In the genomic region with DNA sequence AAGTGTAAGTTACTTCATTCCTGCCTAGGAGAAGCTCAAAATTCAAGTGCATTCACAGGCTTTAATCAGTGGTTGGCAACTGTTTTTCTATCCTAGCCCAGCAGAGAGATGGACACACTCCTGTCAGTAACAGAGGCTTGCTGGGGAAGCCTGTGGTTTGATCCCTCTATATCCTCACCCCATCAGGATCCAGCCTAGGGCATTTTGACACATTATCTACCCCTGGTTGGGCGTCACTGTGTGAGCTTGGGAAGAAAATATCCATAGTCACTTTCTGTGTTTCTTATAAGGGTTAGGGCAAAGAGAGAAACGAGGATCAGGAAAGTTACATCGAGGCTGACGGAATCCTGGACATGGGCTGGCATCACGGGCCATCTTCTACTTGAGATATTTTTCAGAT, we compare ENCODE assay signal across 23 cellular contexts. TPM values are rescaled to one million over a fixed set of nuclear protein-coding genes. Genes with fewer than 3 reads are reported as not detected.
DNase-seq lines count a peak whose midpoint lies in the region; ATAC-seq, FAIRE-seq and TF ChIP-seq lines count a peak whose summit lies in the region.
"Had no signal": no experiment of that assay in that cellular context is flagged by ENCODE, and none has a peak within 500 bp of the region (broad histone marks: within the 10 kb centered on the region; RNA-seq: fewer than 3 reads in every experiment).

No MANE protein-coding gene starts in this region.

- no peaks in the 10 kb centered on the region for H3K9me3 Mint-ChIP-seq in activated CD4-positive, alpha-beta memory T cell treated with anti-CD3 and anti-CD28 coated beads, Interleukin-2, amount 10 ng/mL, durations not matched to agents 7 days and 5 days
- H3K9me3 Mint-ChIP-seq in activated CD4-positive, alpha-beta memory T cell treated with anti-CD3 and anti-CD28 coated beads for 36 hours, result no peaks in the 10 kb centered on the region
- no peaks in the 10 kb centered on the region for H3K9me3 Mint-ChIP-seq in activated naive CD8-positive, alpha-beta T cell treated with anti-CD3 and anti-CD28 coated beads for 36 hours

- peak; percentile 2 for DNase-seq in activated CD4-positive, alpha-beta memory T cell treated with anti-CD3 and anti-CD28 coated beads, Interleukin-2, amount 10 ng/mL, durations not matched to agents 7 days and 5 days
- no peak for DNase-seq in activated CD4-positive, alpha-beta memory T cell treated with anti-CD3 and anti-CD28 coated beads for 36 hours
- peak; percentile 49 for DNase-seq in RPMI7951 (ENCODE audit: low read depth)
- peak; percentile 4 for DNase-seq in lung (ENCODE audit: low spot score)
- no peak for DNase-seq in frontal cortex (ENCODE audit: low spot score in 2 of 2)
- DNase-seq in mesenteric fat pad (ENCODE audit: low spot score), result no peak
- no peak for DNase-seq in NCI-H1417 treated with DMSO at 0.1 percent for 48 hours (lab: John Stamatoyannopoulos, UW)
- DNase-seq in activated naive CD8-positive, alpha-beta T cell treated with anti-CD3 and anti-CD28 coated beads for 36 hours, result no peak
- DNase-seq: 8988T; CD4-positive, alpha-beta memory T cell; DMS79 treated with DMSO at 0.1 percent for 48 hours; EL had no signal

- no peak for TF ChIP-seq CTCF in lung (IDR thresholded peaks at IDR 0.05; ENCODE audit: control extremely low read depth, extremely low read depth)

- POLR2A ChIA-PET in activated CD4-positive, alpha-beta memory T cell treated with anti-CD3 and anti-CD28 coated beads, Interleukin-2, amount 10 ng/mL, durations not matched to agents 7 days and 5 days (lab: Charles Lee), result interaction anchor here (0.7 kb wide), 1 partner anchor 67 kb away, joined by 3 read pairs; no protein-coding TSS in a partner anchor
- POLR2A ChIA-PET in activated CD4-positive, alpha-beta memory T cell treated with anti-CD3 and anti-CD28 coated beads for 36 hours (lab: Charles Lee), result no interaction called here

- no peak for FAIRE-seq in frontal cortex (lab: Jason Lieb, UNC)
- FAIRE-seq: G401.6, GM12891, GM19239 had no signal

- intact Hi-C loops in activated CD4-positive, alpha-beta memory T cell treated with anti-CD3 and anti-CD28 coated beads for 36 hours (cut with micrococcal nuclease), result no loop called here

- H3K4me3 ChIP-seq in lung, result no peak overlapping the region
- H3K4me3 ChIP-seq: BLaER1, HAP-1 had no signal

- no peaks in the 10 kb centered on the region for H3K27me3 Mint-ChIP-seq in activated CD4-positive, alpha-beta memory T cell treated with anti-CD3 and anti-CD28 coated beads, Interleukin-2, amount 10 ng/mL, durations not matched to agents 7 days and 5 days
- H3K27me3 Mint-ChIP-seq in activated CD4-positive, alpha-beta memory T cell treated with anti-CD3 and anti-CD28 coated beads for 36 hours, result no peaks in the 10 kb centered on the region
- peaks cover 9% of the 10 kb centered on the region for H3K27me3 Mint-ChIP-seq in activated naive CD8-positive, alpha-beta T cell treated with anti-CD3 and anti-CD28 coated beads for 36 hours

- H3K27me3 ChIP-seq in lung (ENCODE audit: control insufficient read depth, insufficient read depth), result no peaks in the 10 kb centered on the region
- H3K27me3 ChIP-seq: BLaER1 had no signal

- H3K9me3 ChIP-seq in lung (ENCODE audit: control insufficient read depth in 2 of 2, insufficient read depth in 1 of 2, low read length in 1 of 2), result no peaks in the 10 kb centered on the region
- H3K9me3 ChIP-seq: BLaER1, HAP-1 had no signal

- H3K36me3 ChIP-seq in lung (ENCODE audit: control insufficient read depth in 2 of 2, insufficient read depth in 2 of 2, low read length in 2 of 2), result no peaks in the 10 kb centered on the region
- H3K36me3 ChIP-seq: BLaER1, HAP-1 had no signal

- 87 to 88% methylated on average over 5 of the region's 5 CpGs for WGBS in lung, 2 donors

- CTCF ChIA-PET in activated CD4-positive, alpha-beta memory T cell treated with anti-CD3 and anti-CD28 coated beads, Interleukin-2, amount 10 ng/mL, durations not matched to agents 7 days and 5 days (lab: Charles Lee), result interaction anchor here (0.6 to 9.0 kb wide), 5 partner anchors 19 to 212 kb away, joined by 3 to 175 read pairs (median 3); no protein-coding TSS in a partner anchor
- CTCF ChIA-PET in activated CD4-positive, alpha-beta memory T cell treated with anti-CD3 and anti-CD28 coated beads for 36 hours (lab: Charles Lee), result interaction anchor here (0.8 to 8.3 kb wide), 5 partner anchors 19 to 211 kb away, joined by 3 to 212 read pairs (median 4); no protein-coding TSS in a partner anchor

- no peak overlapping the region for H3K27ac ChIP-seq in lung (ENCODE audit: low read depth in 1 of 2, low read length in 1 of 2)
- H3K27ac ChIP-seq: BLaER1, HL-60 had no signal

- H3K27ac Mint-ChIP-seq in activated CD4-positive, alpha-beta memory T cell treated with anti-CD3 and anti-CD28 coated beads, Interleukin-2, amount 10 ng/mL, durations not matched to agents 7 days and 5 days, result no peak overlapping the region
- H3K27ac Mint-ChIP-seq in activated CD4-positive, alpha-beta memory T cell treated with anti-CD3 and anti-CD28 coated beads for 36 hours, result no peak overlapping the region
- H3K27ac Mint-ChIP-seq in activated naive CD8-positive, alpha-beta T cell treated with anti-CD3 and anti-CD28 coated beads for 36 hours, result no peak overlapping the region
- H3K27ac Mint-ChIP-seq: CD14-positive monocyte had no signal

- no peak overlapping the region for H3K4me3 Mint-ChIP-seq in activated CD4-positive, alpha-beta memory T cell treated with anti-CD3 and anti-CD28 coated beads, Interleukin-2, amount 10 ng/mL, durations not matched to agents 7 days and 5 days
- no peak overlapping the region for H3K4me3 Mint-ChIP-seq in activated CD4-positive, alpha-beta memory T cell treated with anti-CD3 and anti-CD28 coated beads for 36 hours
- H3K4me3 Mint-ChIP-seq in activated naive CD8-positive, alpha-beta T cell treated with anti-CD3 and anti-CD28 coated beads for 36 hours, result no peak overlapping the region
- H3K4me3 Mint-ChIP-seq: CD14-positive monocyte; CD4-positive, alpha-beta memory T cell had no signal

- ATAC-seq in lung (ENCODE audit: insufficient read depth, low FRiP score), result no peak

- H3K4me1 Mint-ChIP-seq in activated CD4-positive, alpha-beta memory T cell treated with anti-CD3 and anti-CD28 coated beads, Interleukin-2, amount 10 ng/mL, durations not matched to agents 7 days and 5 days, result peaks cover 27% of the 10 kb centered on the region
- no peaks in the 10 kb centered on the region for H3K4me1 Mint-ChIP-seq in activated CD4-positive, alpha-beta memory T cell treated with anti-CD3 and anti-CD28 coated beads for 36 hours (ENCODE audit: low read depth)
- peaks cover 5% of the 10 kb centered on the region for H3K4me1 Mint-ChIP-seq in activated naive CD8-positive, alpha-beta T cell treated with anti-CD3 and anti-CD28 coated beads for 36 hours

- H3K4me1 ChIP-seq in lung (ENCODE audit: control insufficient read depth in 2 of 2, insufficient read depth in 2 of 2, low read length in 2 of 2), result no peaks in the 10 kb centered on the region
- H3K4me1 ChIP-seq: HAP-1 had no signal

- H3K36me3 Mint-ChIP-seq in activated CD4-positive, alpha-beta memory T cell treated with anti-CD3 and anti-CD28 coated beads, Interleukin-2, amount 10 ng/mL, durations not matched to agents 7 days and 5 days (ENCODE audit: low read depth), result peaks cover 4% of the 10 kb centered on the region
- no peaks in the 10 kb centered on the region for H3K36me3 Mint-ChIP-seq in activated CD4-positive, alpha-beta memory T cell treated with anti-CD3 and anti-CD28 coated beads for 36 hours
- H3K36me3 Mint-ChIP-seq in activated naive CD8-positive, alpha-beta T cell treated with anti-CD3 and anti-CD28 coated beads for 36 hours, result no peaks in the 10 kb centered on the region
- H3K36me3 Mint-ChIP-seq: CD4-positive, alpha-beta memory T cell had no signal

RNA-seq across cellular contexts. Expression of a gene that starts 10.0 kb away (rescaled TPM):
- not detected for total RNA-seq in activated CD4-positive, alpha-beta memory T cell treated with anti-CD3 and anti-CD28 coated beads, Interleukin-2, amount 10 ng/mL, durations not matched to agents 7 days and 5 days
- not detected for total RNA-seq in activated CD4-positive, alpha-beta memory T cell treated with anti-CD3 and anti-CD28 coated beads for 36 hours
- total RNA-seq in RPMI7951 (2014; rRNA removed; shearing (Covaris generic)), result not detected in 2 replicates
- total RNA-seq in lung (under 1 TPM; 0.09 to 0.83 TPM), frontal cortex (not detected), mesenteric fat pad (not detected)
- polyA plus RNA-seq in lung, result under 1 TPM; 0.53 TPM
- total RNA-seq in activated naive CD8-positive, alpha-beta T cell treated with anti-CD3 and anti-CD28 coated beads for 36 hours, result not detected
- total RNA-seq: A673; CD4-positive, alpha-beta memory T cell; H4; HT1080 had no signal
- polyA plus RNA-seq: AG04450; CD14-positive monocyte; CD4-positive, alpha-beta memory T cell had no signal

RNA-seq across cellular contexts. Expression of a gene that starts 33.6 kb away (rescaled TPM):
- total RNA-seq in activated CD4-positive, alpha-beta memory T cell treated with anti-CD3 and anti-CD28 coated beads, Interleukin-2, amount 10 ng/mL, durations not matched to agents 7 days and 5 days, result 10 to 100 TPM; 63.3 to 66.3 TPM
- 10 to 100 TPM; 42.1 to 46.1 TPM for total RNA-seq in activated CD4-positive, alpha-beta memory T cell treated with anti-CD3 and anti-CD28 coated beads for 36 hours
- total RNA-seq in RPMI7951 (2014; rRNA removed; shearing (Covaris generic)), result 47.1 and 61.9 TPM in 2 replicates
- total RNA-seq in lung (1 to 10 TPM in 1 of 2 donors, under 1 TPM in 1; 0.58 to 4.0 TPM), frontal cortex (2.0 TPM), mesenteric fat pad (not detected)
- polyA plus RNA-seq in lung, result under 1 TPM; 0.48 to 0.63 TPM
- 10 to 100 TPM; 24.3 to 25.8 TPM for total RNA-seq in activated naive CD8-positive, alpha-beta T cell treated with anti-CD3 and anti-CD28 coated beads for 36 hours

RNA-seq across cellular contexts. Expression of a gene that starts 53.5 kb away (rescaled TPM):
- total RNA-seq in activated CD4-positive, alpha-beta memory T cell treated with anti-CD3 and anti-CD28 coated beads, Interleukin-2, amount 10 ng/mL, durations not matched to agents 7 days and 5 days, result 1 to 10 TPM; 4.8 to 5.4 TPM
- total RNA-seq in activated CD4-positive, alpha-beta memory T cell treated with anti-CD3 and anti-CD28 coated beads for 36 hours, result 10 to 100 TPM; 15.7 to 16.4 TPM
- total RNA-seq in RPMI7951 (2014; rRNA removed; shearing (Covaris generic)), result 1.9 and 2.3 TPM in 2 replicates
- total RNA-seq in lung (1 to 10 TPM; 1.3 to 3.5 TPM), frontal cortex (0.41 TPM), mesenteric fat pad (not detected)
- 10 to 100 TPM in 1 of 2 donors, 1 to 10 TPM in 1; 1.1 to 15.5 TPM for polyA plus RNA-seq in lung
- total RNA-seq in activated naive CD8-positive, alpha-beta T cell treated with anti-CD3 and anti-CD28 coated beads for 36 hours, result under 1 TPM; 0.16 to 0.20 TPM
- polyA plus RNA-seq: CD4-positive, alpha-beta memory T cell had no signal

Comparison
In these comparisons a context has a peak if more than half of its experiments do, and no peak if none do; other contexts are left out.
1. DNase-seq: peak in activated CD4-positive, alpha-beta memory T cell treated with anti-CD3 and anti-CD28 coated beads, Interleukin-2, amount 10 ng/mL, durations not matched to agents 7 days and 5 days (single experiment), RPMI7951 (single experiment) and lung (single experiment); none in activated CD4-positive, alpha-beta memory T cell treated with anti-CD3 and anti-CD28 coated beads for 36 hours (single experiment), frontal cortex (0 of 2), mesenteric fat pad (single experiment), NCI-H1417 treated with DMSO at 0.1 percent for 48 hours (single experiment) and activated naive CD8-positive, alpha-beta T cell treated with anti-CD3 and anti-CD28 coated beads for 36 hours (single experiment).